Comparison of ENCODE assay signal across 1 cellular context in the genomic region with DNA sequence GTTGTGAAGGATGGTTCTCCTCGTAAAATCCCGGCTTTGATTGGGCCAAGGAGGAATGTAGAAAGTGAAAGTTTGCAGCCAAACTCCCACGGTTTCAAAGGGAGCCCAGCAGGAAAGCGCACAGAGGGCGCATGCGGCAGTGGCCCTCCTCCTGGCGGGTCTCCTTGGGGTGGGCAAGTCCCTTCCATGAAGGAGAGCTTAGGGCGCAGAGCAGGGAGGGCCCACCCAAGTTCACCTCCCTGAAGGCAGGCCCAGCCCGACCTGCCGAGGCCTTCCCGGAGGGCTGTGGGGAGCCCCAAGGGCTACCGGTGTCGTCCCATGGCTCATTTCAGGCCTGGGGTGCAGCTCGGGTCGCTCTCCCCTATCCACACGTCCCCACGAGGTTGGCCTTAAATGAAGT.
TF ChIP-seq lines count a peak whose summit lies in the region.

No MANE protein-coding gene starts in this region.

TF ChIP-seq in neural cell, 6 proteins besides CTCF, POLR2A, EP300 and RAD21:
- TF ChIP-seq MXI1 (conservative IDR thresholded peaks at IDR 0.05; ENCODE audit: poor library complexity, severe bottlenecking) (peak; percentile 15), SMC3 (conservative IDR thresholded peaks at IDR 0.05; ENCODE audit: poor library complexity) (no peak)
